Comparison of ENCODE assay signal across 31 cellular contexts in genomic region chr11:70643642-70644041, GRCh38.
A peak's percentile ranks its signal among the peaks of the same experiment; 100 is the strongest.
DNase-seq lines count a peak whose midpoint lies in the region; ATAC-seq and TF ChIP-seq lines count a peak whose summit lies in the region.
"Had no signal": no experiment of that assay in that cellular context is flagged by ENCODE, and none has a peak within 500 bp of the region (broad histone marks: within the 10 kb centered on the region; RNA-seq: fewer than 3 reads in every experiment).

No MANE protein-coding gene starts in this region.

- no peak overlapping the region for H3K4me2 ChIP-seq in H9 (ENCODE audit: insufficient read depth, insufficient read length, low read length)
- H3K4me2 ChIP-seq in mesendoderm (ENCODE audit: low read length): no peak overlapping the region

- no peak for ATAC-seq in GM18873 (IDR thresholded peaks at IDR 0.05; ENCODE audit: low FRiP score, unreplicated experiment)
- ATAC-seq: foreskin keratinocyte; heart right ventricle; lower lobe of right lung; natural killer cell treated with Interleukin-12 subunit alpha and Interleukin-12 subunit beta and Interleukin-15 and Interleukin-18, amount 100 ng/mL, for 72 hours; Panc1; stimulated activated memory B cell treated with anti-CD40 and anti-IgM and Interleukin-4, amounts not matched to agents 10 μg/mL and 1 μg/mL and 100 μg/mL, for 72 hours had no signal

- H3K4me1 Mint-ChIP-seq in H9: peaks cover 65 to 71% of the 10 kb centered on the region in 2 experiments
- H3K4me1 Mint-ChIP-seq: activated CD4-positive, alpha-beta memory T cell treated with anti-CD3 and anti-CD28 coated beads, Interleukin-2, amount 10 ng/mL, durations not matched to agents 7 days and 5 days; CD4-positive, CD25-positive, alpha-beta regulatory T cell; central memory CD8-positive, alpha-beta T cell; stimulated activated memory B cell treated with anti-CD40 and anti-IgM and Interleukin-4, amounts not matched to agents 10 μg/mL and 1 μg/mL and 100 μg/mL, for 72 hours had no signal

- H4K8ac ChIP-seq in H9 (replicated peaks; ENCODE audit: insufficient read length, low read depth, low read length): no peak overlapping the region
- no peak overlapping the region for H4K8ac ChIP-seq in mesendoderm (ENCODE audit: low read depth, low read length)

- H3K23me2 ChIP-seq in H9 (ENCODE audit: insufficient read length, low read depth, low read length, poor library complexity, severe bottlenecking): no peaks in the 10 kb centered on the region

- H2BK5ac ChIP-seq in H9 (ENCODE audit: insufficient read length, low read length) (no peak overlapping the region), mesendoderm (ENCODE audit: low read length) (no peak overlapping the region)

- H2BK20ac ChIP-seq in H9 (ENCODE audit: low read depth, low read length, poor library complexity, severe bottlenecking): no peak overlapping the region

- no peak overlapping the region for H4K5ac ChIP-seq in H9 (ENCODE audit: insufficient read length, low read depth, low read length)
- no peak overlapping the region for H4K5ac ChIP-seq in mesendoderm (ENCODE audit: low read length)

- H2BK120ac ChIP-seq in H9 (ENCODE audit: low read depth, low read length, poor library complexity, severe bottlenecking) (no peak overlapping the region), mesendoderm (ENCODE audit: low read depth, low read length) (peak overlapping the region; percentile 29)

- H3K4me3 Mint-ChIP-seq in H9: peak overlapping the region; percentile 6 to 66; a peak in 2 of 5 replicates
- H3K4me3 Mint-ChIP-seq: activated CD4-positive, alpha-beta memory T cell treated with anti-CD3 and anti-CD28 coated beads, Interleukin-2, amount 10 ng/mL, durations not matched to agents 7 days and 5 days; CD4-positive, CD25-positive, alpha-beta regulatory T cell; central memory CD8-positive, alpha-beta T cell; natural killer cell treated with Interleukin-12 subunit alpha and Interleukin-12 subunit beta and Interleukin-15 and Interleukin-18, amount 100 ng/mL, for 72 hours; stimulated activated memory B cell treated with anti-CD40 and anti-IgM and Interleukin-4, amounts not matched to agents 10 μg/mL and 1 μg/mL and 100 μg/mL, for 72 hours had no signal

- H3K4me3 ChIP-seq in mesendoderm (ENCODE audit: low read length) (no peak overlapping the region), transverse colon (no peak overlapping the region)
- H3K4me3 ChIP-seq: esophagus squamous epithelium, heart right ventricle, lower lobe of right lung, ovary, upper lobe of left lung had no signal

- H3K9me3 Mint-ChIP-seq in H9: no peaks in the 10 kb centered on the region
- H3K9me3 Mint-ChIP-seq: activated CD4-positive, alpha-beta memory T cell treated with anti-CD3 and anti-CD28 coated beads, Interleukin-2, amount 10 ng/mL, durations not matched to agents 7 days and 5 days; central memory CD8-positive, alpha-beta T cell; natural killer cell treated with Interleukin-12 subunit alpha and Interleukin-12 subunit beta and Interleukin-15 and Interleukin-18, amount 100 ng/mL, for 72 hours had no signal

- H2BK12ac ChIP-seq in H9 (ENCODE audit: insufficient read length, low read depth, low read length): no peak overlapping the region

- intact Hi-C loops in transverse colon (cut with DNase I; ENCODE audit: low total_unique reads): no loop called here

- H3K27me3 ChIP-seq in H9 (ENCODE audit: insufficient read depth, low read length): no peaks in the 10 kb centered on the region
- no peaks in the 10 kb centered on the region for H3K27me3 ChIP-seq in mesendoderm (ENCODE audit: insufficient read depth, low read length, poor library complexity)
- no peaks in the 10 kb centered on the region for H3K27me3 ChIP-seq in transverse colon
- H3K27me3 ChIP-seq: foreskin keratinocyte, ovary, upper lobe of left lung had no signal

- H3T11ph ChIP-seq in H9 (ENCODE audit: low read length): no peak overlapping the region

- H3K4ac ChIP-seq in H9 (ENCODE audit: low read depth, low read length) (no peak overlapping the region), mesendoderm (ENCODE audit: low read depth, low read length) (no peak overlapping the region)

- H4K20me1 ChIP-seq in H9 (ENCODE audit: control insufficient read depth, insufficient read depth, insufficient read length): no peaks in the 10 kb centered on the region

- H3K9me3 ChIP-seq in H9 (ENCODE audit: control insufficient read depth, low read depth, low read length) (no peaks in the 10 kb centered on the region), transverse colon (no peaks in the 10 kb centered on the region)
- H3K9me3 ChIP-seq: esophagus squamous epithelium, heart right ventricle, lower lobe of right lung, ovary, upper lobe of left lung had no signal

- H2AFZ ChIP-seq in H9 (ENCODE audit: low read length): no peak overlapping the region

- no peak for TF ChIP-seq POLR2A in transverse colon (IDR thresholded peaks at IDR 0.05)

- H3K18ac ChIP-seq in H9 (ENCODE audit: insufficient read length, low read depth, low read length) (peak overlapping the region; percentile 73), mesendoderm (ENCODE audit: low read length) (no peak overlapping the region)

- peaks cover 3% of the 10 kb centered on the region for H3K27me3 Mint-ChIP-seq in H9 (ENCODE audit: low read depth)
- H3K27me3 Mint-ChIP-seq: activated CD4-positive, alpha-beta memory T cell treated with anti-CD3 and anti-CD28 coated beads, Interleukin-2, amount 10 ng/mL, durations not matched to agents 7 days and 5 days; CD4-positive, CD25-positive, alpha-beta regulatory T cell had no signal

- H3K9ac ChIP-seq in H9 (ENCODE audit: extremely low read depth, insufficient read length, low read length) (no peak overlapping the region), mesendoderm (ENCODE audit: low read length) (no peak overlapping the region)

- no peak overlapping the region for H4K91ac ChIP-seq in H9 (ENCODE audit: insufficient read length, low read depth, low read length)

- no peak for TF ChIP-seq CTCF in H9 (conservative IDR thresholded peaks at IDR 0.05)
- no peak for TF ChIP-seq CTCF in transverse colon (IDR thresholded peaks at IDR 0.05)

- H3K36me3 ChIP-seq in mesendoderm (ENCODE audit: control insufficient read depth, insufficient read depth, low read length): no peaks in the 10 kb centered on the region
- no peaks in the 10 kb centered on the region for H3K36me3 ChIP-seq in transverse colon
- H3K36me3 ChIP-seq: esophagus squamous epithelium, heart right ventricle, lower lobe of right lung, ovary, upper lobe of left lung had no signal

- H3K4me1 ChIP-seq in H9 (ENCODE audit: insufficient read depth, low read length) (peaks cover 34% of the 10 kb centered on the region), mesendoderm (ENCODE audit: control insufficient read depth, low read depth, low read length) (no peaks in the 10 kb centered on the region), transverse colon (no peaks in the 10 kb centered on the region)
- H3K4me1 ChIP-seq: esophagus squamous epithelium, foreskin keratinocyte, heart right ventricle, lower lobe of right lung, upper lobe of left lung had no signal

- H3K79me1 ChIP-seq in H9 (ENCODE audit: insufficient read depth, low read depth, low read length, poor library complexity, severe bottlenecking) (no peaks in the 10 kb centered on the region), mesendoderm (ENCODE audit: low read length) (no peaks in the 10 kb centered on the region)

- H3K27ac Mint-ChIP-seq in H9: peak overlapping the region in 2 of 3 experiments; percentile 73 to 84; a peak in 5 of 7 replicates
- H3K27ac Mint-ChIP-seq: activated CD4-positive, alpha-beta memory T cell treated with anti-CD3 and anti-CD28 coated beads, Interleukin-2, amount 10 ng/mL, durations not matched to agents 7 days and 5 days; CD4-positive, CD25-positive, alpha-beta regulatory T cell; natural killer cell treated with Interleukin-12 subunit alpha and Interleukin-12 subunit beta and Interleukin-15 and Interleukin-18, amount 100 ng/mL, for 72 hours; stimulated activated memory B cell treated with anti-CD40 and anti-IgM and Interleukin-4, amounts not matched to agents 10 μg/mL and 1 μg/mL and 100 μg/mL, for 72 hours had no signal

- H3K27ac ChIP-seq in H9 (ENCODE audit: insufficient read length, low read depth, low read length): peak overlapping the region; percentile 54
- no peak overlapping the region for H3K27ac ChIP-seq in mesendoderm (ENCODE audit: low read depth, low read length)
- H3K27ac ChIP-seq in transverse colon: no peak overlapping the region
- H3K27ac ChIP-seq: 22Rv1, esophagus squamous epithelium, foreskin keratinocyte, heart right ventricle, lower lobe of right lung, ovary, upper lobe of left lung had no signal

- H3K36me3 Mint-ChIP-seq in H9 (ENCODE audit: insufficient read depth in 1 of 3, low read depth in 3 of 3): peaks cover 0 to 6% (median 0%) of the 10 kb centered on the region in 3 experiments; a peak in 2 of 7 replicates
- H3K36me3 Mint-ChIP-seq: CD4-positive, CD25-positive, alpha-beta regulatory T cell; natural killer cell treated with Interleukin-12 subunit alpha and Interleukin-12 subunit beta and Interleukin-15 and Interleukin-18, amount 100 ng/mL, for 72 hours; stimulated activated memory B cell treated with anti-CD40 and anti-IgM and Interleukin-4, amounts not matched to agents 10 μg/mL and 1 μg/mL and 100 μg/mL, for 72 hours had no signal

- H3K56ac ChIP-seq in H9 (ENCODE audit: insufficient read length, low read depth, low read length) (no peak overlapping the region), mesendoderm (ENCODE audit: low read length) (no peak overlapping the region)

- peak; percentile 13 for DNase-seq in NCI-H146 (lab: John Stamatoyannopoulos, UW)
- DNase-seq in NCI-H146 treated with DMSO at 0.1 percent for 48 hours (lab: John Stamatoyannopoulos, UW; ENCODE audit: unreplicated experiment): no peak
- DNase-seq in H9: no peak
- peak; percentile 70 for DNase-seq in RPMI8226
- DNase-seq in mesendoderm: no peak
- no peak for DNase-seq in transverse colon
- DNase-seq in NCI-H2196 treated with DMSO at 0.1 percent for 48 hours (lab: John Stamatoyannopoulos, UW; ENCODE audit: unreplicated experiment): no peak
- DNase-seq: activated CD4-positive, alpha-beta memory T cell treated with anti-CD3 and anti-CD28 coated beads, Interleukin-2, amount 10 ng/mL, durations not matched to agents 7 days and 5 days; activated CD8-positive, alpha-beta memory T cell treated with anti-CD3 and anti-CD28 coated beads, Interleukin-2, amount 50 U/mL, for 4 hours; activated naive CD4-positive, alpha-beta T cell treated with Interleukin-2 at 50 U/mL for 16 hours; CD4-positive, CD25-positive, alpha-beta regulatory T cell; dermis blood vessel endothelial cell; DND-41; esophagus squamous epithelium; foreskin keratinocyte; GF-D8; heart right ventricle; lower lobe of right lung; NCI-H1092 treated with DMSO at 0.1 percent for 48 hours; NCI-H187 treated with DMSO at 0.1 percent for 48 hours; NCI-H748 treated with DMSO at 0.1 percent for 48 hours; ovary; SIG-M5; substantia nigra; upper lobe of left lung had no signal

- in situ Hi-C loops in transverse colon (cut with MboI; ENCODE audit: low pct_ligation_motif_present in 1 of 4, low pct_unique_long_range_greater_than_20kb in 1 of 4, low sequenced_read_pairs in 3 of 4): no loop called here

- H3K79me2 ChIP-seq in H9 (ENCODE audit: insufficient read depth, low read length) (no peaks in the 10 kb centered on the region; the same call in 1 of the 2 replicates), mesendoderm (ENCODE audit: control insufficient read depth, insufficient read depth, low read length) (no peaks in the 10 kb centered on the region)

- H3K14ac ChIP-seq in H9 (ENCODE audit: insufficient read depth, low read length): no peak overlapping the region; the same call in 1 of the 2 replicates

- H2AK5ac ChIP-seq in H9 (ENCODE audit: insufficient read length, low read length): no peak overlapping the region
- H2AK5ac ChIP-seq in mesendoderm (ENCODE audit: low read length): no peak overlapping the region

- TF ChIP-seq EP300 in transverse colon (IDR thresholded peaks at IDR 0.05; ENCODE audit: low read depth): no peak

- no CpG with 5 or more reads among the region's 9 CpGs for WGBS in H9 (ENCODE audit: extremely low coverage, insufficient read length, low lambda C conversion rate)
- no CpG with 5 or more reads among the region's 9 CpGs for WGBS in mesendoderm (ENCODE audit: extremely low coverage, insufficient coverage, low lambda C conversion rate)
- WGBS in transverse colon (ENCODE audit: low coverage in 1 of 2), 2 donors: 68 to 70% methylated on average over 6 to 9 of the region's 9 CpGs

- H3K23ac ChIP-seq in H9 (ENCODE audit: insufficient read length, low read depth, low read length) (no peak overlapping the region), mesendoderm (ENCODE audit: low read length) (no peak overlapping the region)

- no peak overlapping the region for H2BK15ac ChIP-seq in H9 (ENCODE audit: low read depth, low read length)
- H2BK15ac ChIP-seq in mesendoderm (replicated peaks; ENCODE audit: low read depth): no peak overlapping the region

Comparison
In these comparisons a context has a peak if more than half of its experiments do, and no peak if none do; other contexts are left out.
1. DNase-seq: peak in NCI-H146 (single experiment) and RPMI8226 (single experiment); none in NCI-H146 treated with DMSO at 0.1 percent for 48 hours (single experiment), H9 (single experiment), mesendoderm (single experiment), transverse colon (single experiment) and NCI-H2196 treated with DMSO at 0.1 percent for 48 hours (single experiment).